ENCODE assay signal across 1 cellular context in genomic region chr15:82261566-82262421, GRCh38.
TF ChIP-seq lines count a peak whose summit lies in the region.

No MANE protein-coding gene starts in this region.

TF ChIP-seq in H1, 55 proteins besides CTCF, POLR2A, EP300 and RAD21:
- TF ChIP-seq CHD2 (IDR thresholded peaks at IDR 0.05; ENCODE audit: low read length): peak; percentile 80
